ENCODE assay signal across 9 cellular contexts in the genomic region with DNA sequence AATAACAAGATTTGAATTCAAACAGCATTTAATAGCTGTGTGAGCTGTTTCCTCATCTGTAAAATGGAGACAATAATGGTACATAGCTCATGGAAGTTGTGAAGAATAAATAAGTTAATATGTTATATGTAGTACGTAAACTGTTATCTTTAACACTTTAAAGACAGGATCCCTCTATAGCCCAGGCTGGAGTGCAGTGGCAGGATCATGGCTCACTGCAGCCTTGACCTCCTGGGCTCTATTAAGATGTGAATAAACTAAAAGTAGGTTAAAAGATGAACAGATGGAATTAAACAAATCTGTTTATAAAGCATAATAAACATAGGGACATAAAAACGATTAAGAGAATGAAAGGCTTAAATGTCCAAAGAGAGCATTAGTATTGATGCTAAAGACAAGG. TPM values are rescaled to one million over a fixed set of nuclear protein-coding genes. Genes with fewer than 3 reads are reported as not detected.
DNase-seq lines count a peak whose midpoint lies in the region; ATAC-seq and TF ChIP-seq lines count a peak whose summit lies in the region.
"Had no signal": no experiment of that assay in that cellular context is flagged by ENCODE, and none has a peak within 500 bp of the region (broad histone marks: within the 10 kb centered on the region; RNA-seq: fewer than 3 reads in every experiment).

No MANE protein-coding gene starts in this region.

- peak overlapping the region; percentile 97 for H3K27ac Mint-ChIP-seq in activated T-cell treated with anti-CD3 and anti-CD28 coated beads, Interleukin-2, amount 50 U/mL, for 72 hours

- H3K4me3 ChIP-seq in adrenal gland (peak overlapping the region in 1 of 4 donors; percentile 76), kidney epithelial cell (ENCODE audit: low read depth, low read length) (peak overlapping the region; percentile 95), testis (peak overlapping the region in 1 of 2 donors; percentile 95)

- H3K27me3 ChIP-seq in adrenal gland (no peaks in the 10 kb centered on the region), kidney epithelial cell (ENCODE audit: control insufficient read depth, insufficient read depth, low read length) (no peaks in the 10 kb centered on the region), testis (no peaks in the 10 kb centered on the region)
- H3K27me3 ChIP-seq: SJSA1 had no signal

- no peaks in the 10 kb centered on the region for H3K27me3 Mint-ChIP-seq in activated T-cell treated with anti-CD3 and anti-CD28 coated beads, Interleukin-2, amount 50 U/mL, for 72 hours (ENCODE audit: low read depth)

- TF ChIP-seq POLR2A in adrenal gland (IDR thresholded peaks at IDR 0.05) (no peak), testis (IDR thresholded peaks at IDR 0.05) (no peak)

- H3K4me3 Mint-ChIP-seq in activated T-cell treated with anti-CD3 and anti-CD28 coated beads, Interleukin-2, amount 50 U/mL, for 72 hours, result peak overlapping the region; percentile 95

- no peaks in the 10 kb centered on the region for H3K9me3 Mint-ChIP-seq in activated T-cell treated with anti-CD3 and anti-CD28 coated beads, Interleukin-2, amount 50 U/mL, for 72 hours

- TF ChIP-seq CTCF in adrenal gland (IDR thresholded peaks at IDR 0.05), result no peak
- TF ChIP-seq CTCF in kidney epithelial cell (IDR thresholded peaks at IDR 0.05; ENCODE audit: insufficient read depth, low read length, poor library complexity, severe bottlenecking), result no peak
- TF ChIP-seq CTCF in testis (IDR thresholded peaks at IDR 0.05), result no peak

- H3K36me3 ChIP-seq in adrenal gland (replicated peaks in 1 of 2), result no peaks in the 10 kb centered on the region
- H3K36me3 ChIP-seq in kidney epithelial cell (ENCODE audit: control insufficient read depth, insufficient read depth, low read length), result no peaks in the 10 kb centered on the region
- no peaks in the 10 kb centered on the region for H3K36me3 ChIP-seq in testis (ENCODE audit: low read depth, missing control alignments)

- H3K27ac ChIP-seq in adrenal gland (peak overlapping the region in 3 of 5 donors; percentile 94 to 97 (median 97)), testis (peak overlapping the region; percentile 49 to 93)
- H3K27ac ChIP-seq: SJSA1 had no signal

- H3K4me1 ChIP-seq in adrenal gland (replicated peaks in 1 of 2), result peaks cover 20 to 66% of the 10 kb centered on the region in 2 donors
- H3K4me1 ChIP-seq in testis, result peaks cover 54% of the 10 kb centered on the region

- peaks cover 64% of the 10 kb centered on the region for H3K4me1 Mint-ChIP-seq in activated T-cell treated with anti-CD3 and anti-CD28 coated beads, Interleukin-2, amount 50 U/mL, for 72 hours (ENCODE audit: low read depth)

- ATAC-seq in activated T-cell treated with anti-CD3 and anti-CD28 coated beads, Interleukin-2, amount 50 U/mL, for 72 hours (replicated peaks in 1 of 2), result no peak
- ATAC-seq in GM18907 (IDR thresholded peaks at IDR 0.05; ENCODE audit: unreplicated experiment), result no peak
- no peak for ATAC-seq in HG03280 (IDR thresholded peaks at IDR 0.05; ENCODE audit: unreplicated experiment)

- H3K9me3 ChIP-seq in adrenal gland (replicated peaks in 1 of 3) (no peaks in the 10 kb centered on the region), testis (no peaks in the 10 kb centered on the region)
- H3K9me3 ChIP-seq: SJSA1 had no signal

- 24 to 29% (median 26%) methylated on average over 2 of the region's 2 CpGs for WGBS in adrenal gland, 4 donors
- WGBS in testis, 2 donors, result 29 to 31% methylated on average over 2 of the region's 2 CpGs

- peaks cover 3 to 8% of the 10 kb centered on the region in 2 donors for H3K36me3 Mint-ChIP-seq in activated T-cell treated with anti-CD3 and anti-CD28 coated beads, Interleukin-2, amount 50 U/mL, for 72 hours (ENCODE audit: insufficient read depth in 2 of 2)

- no peak for DNase-seq in activated T-cell treated with anti-CD3 and anti-CD28 coated beads, Interleukin-2, amount 50 U/mL, for 72 hours
- no peak for DNase-seq in activated T-cell treated with anti-CD3 and anti-CD28 coated beads, Interleukin-2, amount 50 U/mL, for 48 hours
- DNase-seq in adrenal gland, result no peak
- DNase-seq in kidney epithelial cell (ENCODE audit: low read depth), result no peak
- no peak for DNase-seq in testis
- DNase-seq in NCI-H1048 (lab: John Stamatoyannopoulos, UW), result no peak

- intact Hi-C loops in adrenal gland (cut with DNase I) (loop anchor here in 1 of 2 donors (5.0 to 10.0 kb wide), 2 partner anchors 77 to 195 kb away; a partner anchor contains a TSS), testis (cut with DNase I; ENCODE audit: low total_unique reads) (loop anchor here (10.0 kb wide), 1 partner anchor 63 kb away; a partner anchor contains a TSS)

RNA-seq across cellular contexts. Expression of a gene that starts 3.0 kb away (rescaled TPM):
- 10 to 100 TPM; 55.5 to 61.4 TPM for total RNA-seq in activated T-cell treated with anti-CD3 and anti-CD28 coated beads, Interleukin-2, amount 50 U/mL, for 72 hours
- total RNA-seq in adrenal gland (10 to 100 TPM; 21.3 to 64.1 (median 43.5) TPM), kidney epithelial cell (90.1 and 93.6 TPM in 2 replicates), testis (100 to 1,000 TPM in 1 of 2 donors, 10 to 100 TPM in 1; 85.6 to 109 TPM)
- polyA plus RNA-seq in adrenal gland (10 to 100 TPM; 15.4 to 62.5 (median 19.3) TPM), testis (ENCODE audit: insufficient read depth, low read depth, low replicate concordance) (47.9 TPM)
